In genomic region chr19:1507763-1508506, GRCh38 we compare ENCODE assay signal across 1 cellular context.
TF ChIP-seq lines count a peak whose summit lies in the region.

No MANE protein-coding gene starts in this region.

TF ChIP-seq in K562, 482 proteins besides CTCF, POLR2A, EP300 and RAD21 (continues in another document):
- no peak for TF ChIP-seq NFATC3 (IDR thresholded peaks at IDR 0.05)
- TF ChIP-seq ZNF280B (CRISPR knock-in tag; IDR thresholded peaks at IDR 0.05) = no peak
- no peak for TF ChIP-seq DEAF1 (CRISPR knock-in tag; IDR thresholded peaks at IDR 0.05)
- TF ChIP-seq ZNF217 (CRISPR knock-in tag; IDR thresholded peaks at IDR 0.05) = no peak
- peak in 1 of 2 experiments; percentile 38; a peak in 1 of 4 replicates for TF ChIP-seq ZNF639 (CRISPR knock-in tag; conservative IDR thresholded peaks at IDR 0.05 in 1 of 2, IDR thresholded peaks at IDR 0.05 in 1 of 2)
- no peak for TF ChIP-seq SMARCA4 (IDR thresholded peaks at IDR 0.05)
- 0 out of 2 replicates have a peak, but pooled peaks have one; percentile 27 for TF ChIP-seq ETV1 (tag; conservative IDR thresholded peaks at IDR 0.05; ENCODE audit: low read depth)
- no peak for TF ChIP-seq ZBTB5 (IDR thresholded peaks at IDR 0.05)
- TF ChIP-seq ZNF12 (CRISPR knock-in tag; IDR thresholded peaks at IDR 0.05) = 0 out of 2 replicates have a peak, but pooled peaks have one; percentile 26
- TF ChIP-seq TBP (optimal IDR thresholded peaks at IDR 0.05; ENCODE audit: low read depth, low read length) = peak; percentile 30
- no peak for TF ChIP-seq ZNF583 (CRISPR knock-in tag; IDR thresholded peaks at IDR 0.05)
- no peak for TF ChIP-seq HNRNPH1 (optimal IDR thresholded peaks at IDR 0.05; ENCODE audit: low read depth, low read length)
- no peak for TF ChIP-seq ZNF584 (CRISPR knock-in tag; IDR thresholded peaks at IDR 0.05; ENCODE audit: low read depth)
- TF ChIP-seq SREBF2 (CRISPR knock-in tag; IDR thresholded peaks at IDR 0.05) = no peak; the same call in 1 of the 2 replicates
- no peak for TF ChIP-seq SFPQ (IDR thresholded peaks at IDR 0.05; ENCODE audit: low read depth, low read length)
- peak; percentile 97 for TF ChIP-seq MGA (IDR thresholded peaks at IDR 0.05)
- TF ChIP-seq ZNF512 (tag; IDR thresholded peaks at IDR 0.05) = no peak
- TF ChIP-seq NFE2 (IDR thresholded peaks at IDR 0.05; ENCODE audit: low read depth) = no peak
- peak; percentile 98 for TF ChIP-seq L3MBTL2 (IDR thresholded peaks at IDR 0.05)
- TF ChIP-seq HDGF (IDR thresholded peaks at IDR 0.05) = no peak
- peak; percentile 52 to 71 for TF ChIP-seq NRF1 (conservative IDR thresholded peaks at IDR 0.05 in 1 of 2, IDR thresholded peaks at IDR 0.05 in 1 of 2)
- TF ChIP-seq FOXA1 (IDR thresholded peaks at IDR 0.05; ENCODE audit: borderline replicate concordance) = no peak
- no peak for TF ChIP-seq PYGO2 (tag; IDR thresholded peaks at IDR 0.05)
- no peak for TF ChIP-seq HINFP (tag; conservative IDR thresholded peaks at IDR 0.05; ENCODE audit: low read depth)
- no peak for TF ChIP-seq MCM3 (IDR thresholded peaks at IDR 0.05)
- TF ChIP-seq MAFG (tag; conservative IDR thresholded peaks at IDR 0.05) = no peak
- no peak for TF ChIP-seq ZNF507 (tag; conservative IDR thresholded peaks at IDR 0.05)
- TF ChIP-seq DPF2 (IDR thresholded peaks at IDR 0.05) = no peak
- no peak for TF ChIP-seq SIX5 (IDR thresholded peaks at IDR 0.05; ENCODE audit: borderline replicate concordance in 1 of 2, insufficient read depth in 1 of 2, low read depth in 1 of 2, low read length in 2 of 2)
- TF ChIP-seq ZFP30 (CRISPR knock-in tag; IDR thresholded peaks at IDR 0.05; ENCODE audit: borderline replicate concordance) = no peak
- TF ChIP-seq RBM14 (IDR thresholded peaks at IDR 0.05; ENCODE audit: borderline replicate concordance, insufficient read depth, low read depth, low read length) = no peak
- TF ChIP-seq SNRNP70 (optimal IDR thresholded peaks at IDR 0.05; ENCODE audit: low read depth, low read length) = no peak
- TF ChIP-seq SRSF7 (optimal IDR thresholded peaks at IDR 0.05; ENCODE audit: low read depth, low read length) = no peak
- TF ChIP-seq BRCA1 (IDR thresholded peaks at IDR 0.05) = no peak
- no peak for TF ChIP-seq BRCA1 (CRISPR knock-in tag; IDR thresholded peaks at IDR 0.05)
- TF ChIP-seq KDM5B (IDR thresholded peaks at IDR 0.05; ENCODE audit: insufficient replicate concordance, low read depth, low read length) = peak; percentile 40
